In the genomic region with DNA sequence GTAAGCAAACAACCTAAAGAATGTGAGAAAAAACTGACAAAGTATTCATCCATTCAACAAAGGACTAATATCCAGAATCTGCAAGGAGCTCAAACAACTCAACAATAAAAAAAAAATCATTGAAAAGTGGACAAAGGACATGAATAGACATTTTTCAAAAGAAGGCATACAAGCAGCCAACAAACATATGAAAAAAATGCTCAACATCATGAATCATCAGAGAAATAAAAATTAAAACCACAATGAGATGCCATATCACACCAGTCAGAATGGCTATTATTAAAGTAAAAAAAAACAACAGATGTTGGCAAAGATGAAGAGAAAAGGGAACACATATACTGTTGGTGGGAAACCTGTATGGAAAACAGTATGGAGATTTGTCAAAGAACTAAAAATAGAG, we compare ENCODE assay signal across 27 cellular contexts.
"Had no signal": no experiment of that assay in that cellular context is flagged by ENCODE, and none has a peak within 500 bp of the region (broad histone marks: within the 10 kb centered on the region; RNA-seq: fewer than 3 reads in every experiment).

No MANE protein-coding gene starts in this region.

- H3K36me3 ChIP-seq: cardiac muscle cell, gastroesophageal sphincter, left lung, lower lobe of right lung, right atrium auricular region, transverse colon had no signal

- H3K27me3 ChIP-seq: cardiac muscle cell, dorsolateral prefrontal cortex, gastroesophageal sphincter, left lung, right atrium auricular region, testis, transverse colon had no signal

- DNase-seq: activated CD4-positive, alpha-beta memory T cell treated with anti-CD3 and anti-CD28 coated beads for 36 hours; activated CD4-positive, alpha-beta T cell treated with anti-CD3 and anti-CD28 coated beads, Interleukin-2, amount 10 ng/mL, durations not matched to agents 24 days and 14 days; activated CD4-positive, CD25-positive, alpha-beta regulatory T cell treated with anti-CD3 and anti-CD28 coated beads, Interleukin-2, amount 50 U/mL, for 72 hours; activated CD8-positive, alpha-beta memory T cell treated with anti-CD3 and anti-CD28 coated beads, Interleukin-2, amount 50 U/mL, for 48 hours; activated gamma-delta T cell treated with Interleukin-2 at 50 U/mL for 16 hours; activated naive CD4-positive, alpha-beta T cell treated with anti-CD3 and anti-CD28 coated beads, Interleukin-2, amount 50 U/mL, for 16 hours; activated T-cell treated with anti-CD3 and anti-CD28 coated beads, Interleukin-2, amount 50 U/mL, for 24 hours; amniotic stem cell; cerebellar nuclear complex; dorsolateral prefrontal cortex; effector memory CD8-positive, alpha-beta T cell; erythroblast; hippocampal formation; left lung; lower lobe of right lung; mesendoderm; stimulated activated CD4-positive, alpha-beta T cell treated with anti-CD3 and anti-CD28 coated beads, Interleukin-15, amount 100 ng/mL, for 24 hours; stimulated activated naive CD4-positive, alpha-beta T cell treated with Interleukin-2 at 50 U/mL for 16 hours; T-helper 2 cell; testis; transverse colon had no signal

- H3K4me3 ChIP-seq: cardiac muscle cell, coronary artery, dorsolateral prefrontal cortex, gastroesophageal sphincter, left lung, lower lobe of right lung, right atrium auricular region, testis, transverse colon had no signal

- ATAC-seq: activated T-helper 17 cell treated with anti-CD3 and anti-CD28 coated beads, Interleukin-2, amount 50 U/mL, for 72 hours; effector memory CD8-positive, alpha-beta T cell; gastroesophageal sphincter; left lung; lower lobe of right lung; natural killer cell treated with Interleukin-12 subunit alpha and Interleukin-12 subunit beta and Interleukin-15 and Interleukin-18, amount 100 ng/mL, for 72 hours had no signal
